8 cellular contexts compared by ENCODE assay signal in the genomic region with DNA sequence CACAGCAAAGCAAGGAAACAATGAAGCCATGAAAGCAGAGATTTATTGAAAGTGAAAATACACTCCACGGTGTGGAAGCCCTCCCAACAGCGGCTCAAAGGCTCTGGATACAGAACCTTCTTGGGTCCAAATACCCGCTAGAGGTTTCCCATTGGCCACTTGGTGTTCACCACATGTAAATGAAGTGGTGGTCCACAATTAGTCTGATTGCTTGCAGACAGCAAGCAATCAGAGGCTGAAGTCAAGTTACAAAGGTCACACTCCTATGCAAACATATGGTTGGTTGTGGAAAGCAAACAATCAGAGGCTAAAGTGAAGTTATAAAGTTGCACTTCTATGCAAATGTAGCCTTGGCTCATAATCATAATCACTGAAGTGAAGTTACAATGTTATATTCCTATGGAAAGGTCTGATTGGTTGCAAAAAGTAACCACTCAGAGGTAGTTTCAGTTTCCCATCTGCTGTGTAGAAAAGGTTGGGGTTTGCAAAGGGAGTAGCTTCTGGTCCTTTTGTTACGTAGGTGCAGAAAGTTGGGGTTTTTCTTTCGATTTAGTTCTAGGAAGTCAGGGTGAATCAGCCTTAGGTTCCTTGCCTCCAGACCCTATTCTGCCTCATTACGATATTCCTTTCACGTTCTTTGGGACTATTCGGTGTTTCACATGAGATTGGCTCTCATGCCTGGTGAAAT. TPM values are rescaled to one million over a fixed set of nuclear protein-coding genes. Genes with fewer than 3 reads are reported as not detected.
A peak's percentile ranks its signal among the peaks of the same experiment; 100 is the strongest.
DNase-seq lines count a peak whose midpoint lies in the region; ATAC-seq, FAIRE-seq and TF ChIP-seq lines count a peak whose summit lies in the region.

No MANE protein-coding gene starts in this region.

- no peaks in the 10 kb centered on the region for H3K36me3 Mint-ChIP-seq in natural killer cell treated with Interleukin-12 subunit alpha and Interleukin-12 subunit beta and Interleukin-15 and Interleukin-18, amount 100 ng/mL, for 72 hours

- H3K9me3 Mint-ChIP-seq in natural killer cell treated with Interleukin-12 subunit alpha and Interleukin-12 subunit beta and Interleukin-15 and Interleukin-18, amount 100 ng/mL, for 72 hours = no peaks in the 10 kb centered on the region

- no peak overlapping the region for H3K4me3 ChIP-seq in WERI-Rb-1 (ENCODE audit: low read depth, low read length)

- H3K27ac Mint-ChIP-seq in natural killer cell treated with Interleukin-12 subunit alpha and Interleukin-12 subunit beta and Interleukin-15 and Interleukin-18, amount 100 ng/mL, for 72 hours = peak overlapping the region; percentile 83 to 93

- peak; percentile 95 for ATAC-seq in HG03064 (IDR thresholded peaks at IDR 0.05; ENCODE audit: low read depth, unreplicated experiment)
- ATAC-seq in natural killer cell treated with Interleukin-12 subunit alpha and Interleukin-12 subunit beta and Interleukin-15 and Interleukin-18, amount 100 ng/mL, for 72 hours = peak; percentile 96 to 97

- H3K9me3 ChIP-seq in WERI-Rb-1 (ENCODE audit: severe bottlenecking) = no peaks in the 10 kb centered on the region

- DNase-seq in stimulated activated CD4-positive, alpha-beta T cell treated with anti-CD3 and anti-CD28 coated beads, Interleukin-12 subunit alpha, Interleukin-12 subunit beta, amount 100 ng/mL, for 48 hours (ENCODE audit: low read depth in 2 of 3, low spot score in 1 of 3) = peak in 2 of 3 donors; percentile 3 to 51
- no peak for DNase-seq in stimulated activated CD4-positive, alpha-beta T cell treated with anti-CD3 and anti-CD28 coated beads, Interleukin-12 subunit alpha, Interleukin-12 subunit beta, amount 100 ng/mL, for 4 hours
- DNase-seq in WERI-Rb-1 (no peak), frontal cortex (ENCODE audit: low spot score in 2 of 2) (no peak), NCI-H510A (lab: John Stamatoyannopoulos, UW) (no peak), NCI-H2081 treated with DMSO at 0.1 percent for 48 hours (lab: John Stamatoyannopoulos, UW) (no peak)
- peak; percentile 74 for DNase-seq in natural killer cell treated with Interleukin-12 subunit alpha and Interleukin-12 subunit beta and Interleukin-15 and Interleukin-18, amount 100 ng/mL, for 72 hours (ENCODE audit: low spot score)

- H3K27ac ChIP-seq in WERI-Rb-1 = peak overlapping the region; percentile 4; the same call in 1 of the 2 replicates

- no peaks in the 10 kb centered on the region for H3K27me3 Mint-ChIP-seq in natural killer cell treated with Interleukin-12 subunit alpha and Interleukin-12 subunit beta and Interleukin-15 and Interleukin-18, amount 100 ng/mL, for 72 hours

- H3K36me3 ChIP-seq in WERI-Rb-1 = no peaks in the 10 kb centered on the region

- peak overlapping the region; percentile 74 for H3K4me3 Mint-ChIP-seq in natural killer cell treated with Interleukin-12 subunit alpha and Interleukin-12 subunit beta and Interleukin-15 and Interleukin-18, amount 100 ng/mL, for 72 hours

- FAIRE-seq in frontal cortex (lab: Jason Lieb, UNC) = no peak

- peaks cover 10 to 20% of the 10 kb centered on the region in 2 donors for H3K4me1 Mint-ChIP-seq in natural killer cell treated with Interleukin-12 subunit alpha and Interleukin-12 subunit beta and Interleukin-15 and Interleukin-18, amount 100 ng/mL, for 72 hours (ENCODE audit: low read depth in 2 of 2)

- TF ChIP-seq CTCF in WERI-Rb-1 (IDR thresholded peaks at IDR 0.05; ENCODE audit: low read depth, low read length) = no peak

- H3K27me3 ChIP-seq in WERI-Rb-1 (ENCODE audit: insufficient read depth, low read depth, severe bottlenecking) = no peaks in the 10 kb centered on the region

RNA-seq across cellular contexts. Expression of a gene that starts 36.8 kb away (rescaled TPM):
- 10 to 100 TPM; 45.1 to 63.6 TPM for total RNA-seq in natural killer cell treated with Interleukin-12 subunit alpha and Interleukin-12 subunit beta and Interleukin-15 and Interleukin-18, amount 100 ng/mL, for 72 hours
- total RNA-seq in frontal cortex = 64.4 TPM

Comparison
In these comparisons a context has a peak if more than half of its experiments do, and no peak if none do; other contexts are left out.
1. DNase-seq: peak in stimulated activated CD4-positive, alpha-beta T cell treated with anti-CD3 and anti-CD28 coated beads, Interleukin-12 subunit alpha, Interleukin-12 subunit beta, amount 100 ng/mL, for 48 hours (2 of 3) and natural killer cell treated with Interleukin-12 subunit alpha and Interleukin-12 subunit beta and Interleukin-15 and Interleukin-18, amount 100 ng/mL, for 72 hours (single experiment); none in stimulated activated CD4-positive, alpha-beta T cell treated with anti-CD3 and anti-CD28 coated beads, Interleukin-12 subunit alpha, Interleukin-12 subunit beta, amount 100 ng/mL, for 4 hours (single experiment), WERI-Rb-1 (single experiment), frontal cortex (0 of 2), NCI-H510A (single experiment) and NCI-H2081 treated with DMSO at 0.1 percent for 48 hours (single experiment).